ENCODE assay signal across 2 cellular contexts in genomic region chr16:69083306-69083941, GRCh38.
TF ChIP-seq lines count a peak whose summit lies in the region.

No MANE protein-coding gene starts in this region.

TF ChIP-seq in HEK293, 187 proteins besides CTCF, POLR2A, EP300 and RAD21:
- TF ChIP-seq ZBTB10 (tag by site-specific recombination; IDR thresholded peaks at IDR 0.05) (no peak), ZNF2 (tag by site-specific recombination; IDR thresholded peaks at IDR 0.05) (0 out of 2 replicates have a peak, but pooled peaks have one; percentile 29)

TF ChIP-seq in K562, 482 proteins besides CTCF, POLR2A, EP300 and RAD21:
- TF ChIP-seq PHB (CRISPR knock-in tag; IDR thresholded peaks at IDR 0.05), result no peak
- TF ChIP-seq ZNF785 (CRISPR knock-in tag; IDR thresholded peaks at IDR 0.05), result no peak
- TF ChIP-seq SIX5 (IDR thresholded peaks at IDR 0.05; ENCODE audit: borderline replicate concordance in 1 of 2, insufficient read depth in 1 of 2, low read depth in 1 of 2, low read length in 2 of 2), result no peak
- peak in 1 of 3 experiments; percentile 8 for TF ChIP-seq YY1 (IDR thresholded peaks at IDR 0.05; ENCODE audit: borderline replicate concordance in 1 of 3, control insufficient read depth in 1 of 3, extremely low read depth in 1 of 3, insufficient read depth in 3 of 3, insufficient read length in 1 of 3, insufficient replicate concordance in 2 of 3, low read depth in 1 of 3, low read length in 2 of 3)
- TF ChIP-seq TFAM (CRISPR knock-in tag; conservative IDR thresholded peaks at IDR 0.05), result no peak
- no peak for TF ChIP-seq SMAD4 (CRISPR knock-in tag; conservative IDR thresholded peaks at IDR 0.05)
- TF ChIP-seq KDM4B (IDR thresholded peaks at IDR 0.05; ENCODE audit: borderline replicate concordance in 2 of 2, low read depth in 1 of 2), result no peak
- no peak for TF ChIP-seq SMARCC2 (IDR thresholded peaks at IDR 0.05; ENCODE audit: low read depth)
- TF ChIP-seq CTCFL (IDR thresholded peaks at IDR 0.05; ENCODE audit: borderline replicate concordance, insufficient read depth, low read depth, low read length, poor library complexity, severe bottlenecking), result peak; percentile 3
